Comparison of ENCODE assay signal across 1 cellular context in genomic region chr13:94119360-94119936, GRCh38.
TF ChIP-seq lines count a peak whose summit lies in the region.

No MANE protein-coding gene starts in this region.

TF ChIP-seq in HepG2, 621 proteins besides CTCF, POLR2A, EP300 and RAD21 (continued from another document and continues in another):
- TF ChIP-seq REST (IDR thresholded peaks at IDR 0.05; ENCODE audit: borderline replicate concordance in 1 of 2, low read depth in 1 of 2, low read length in 2 of 2), result no peak
- no peak; the same call in 1 of the 2 replicates for TF ChIP-seq MEIS1 (CRISPR knock-in tag; IDR thresholded peaks at IDR 0.05; ENCODE audit: borderline replicate concordance)
- peak; percentile 40; the same call in 1 of the 2 replicates for TF ChIP-seq NR2C2 (CRISPR knock-in tag; IDR thresholded peaks at IDR 0.05; ENCODE audit: borderline replicate concordance)
- TF ChIP-seq HIVEP1 (CRISPR knock-in tag; IDR thresholded peaks at IDR 0.05), result no peak
- no peak for TF ChIP-seq ZNF790 (CRISPR knock-in tag; IDR thresholded peaks at IDR 0.05; ENCODE audit: borderline replicate concordance)
- TF ChIP-seq AHR (CRISPR knock-in tag; IDR thresholded peaks at IDR 0.05), result no peak
- no peak for TF ChIP-seq KAT7 (CRISPR knock-in tag; IDR thresholded peaks at IDR 0.05; ENCODE audit: borderline replicate concordance)
- peak; percentile 49; the same call in 1 of the 2 replicates for TF ChIP-seq ARID4A (CRISPR knock-in tag; IDR thresholded peaks at IDR 0.05; ENCODE audit: borderline replicate concordance)
- no peak for TF ChIP-seq ZNF713 (CRISPR knock-in tag; IDR thresholded peaks at IDR 0.05)
- TF ChIP-seq ERF (CRISPR knock-in tag; IDR thresholded peaks at IDR 0.05), result no peak
- TF ChIP-seq SRSF1 (optimal IDR thresholded peaks at IDR 0.05; ENCODE audit: low read depth, low read length), result no peak
- TF ChIP-seq MEF2D (CRISPR knock-in tag; IDR thresholded peaks at IDR 0.05), result 0 out of 2 replicates have a peak, but pooled peaks have one; percentile 43
- no peak for TF ChIP-seq ZNF674 (CRISPR knock-in tag; IDR thresholded peaks at IDR 0.05; ENCODE audit: low read depth)
- peak; percentile 55 for TF ChIP-seq STAG1 (CRISPR knock-in tag; IDR thresholded peaks at IDR 0.05)
- TF ChIP-seq MLX (CRISPR knock-in tag; IDR thresholded peaks at IDR 0.05), result no peak
- no peak for TF ChIP-seq POLR2G (IDR thresholded peaks at IDR 0.05; ENCODE audit: low read depth, low read length)
- no peak for TF ChIP-seq ZNF7 (CRISPR knock-in tag; IDR thresholded peaks at IDR 0.05)
- TF ChIP-seq MAX (IDR thresholded peaks at IDR 0.05), result peak; percentile 29; the same call in 1 of the 2 replicates
- TF ChIP-seq ZGPAT (CRISPR knock-in tag; IDR thresholded peaks at IDR 0.05), result peak; percentile 55; the same call in 1 of the 2 replicates
- 0 out of 2 replicates have a peak, but pooled peaks have one; percentile 70 for TF ChIP-seq PRMT3 (CRISPR knock-in tag; IDR thresholded peaks at IDR 0.05; ENCODE audit: borderline replicate concordance, low read depth)
- no peak for TF ChIP-seq ZFP36L2 (CRISPR knock-in tag; IDR thresholded peaks at IDR 0.05)
- TF ChIP-seq AHDC1 (CRISPR knock-in tag; IDR thresholded peaks at IDR 0.05; ENCODE audit: borderline replicate concordance), result peak; percentile 78
- no peak for TF ChIP-seq ZNF780A (CRISPR knock-in tag; IDR thresholded peaks at IDR 0.05)
- TF ChIP-seq HINFP (CRISPR knock-in tag; IDR thresholded peaks at IDR 0.05; ENCODE audit: low read depth), result no peak
- TF ChIP-seq PHB2 (IDR thresholded peaks at IDR 0.05; ENCODE audit: partially characterized antibody), result no peak
- TF ChIP-seq ESRRA (CRISPR knock-in tag; IDR thresholded peaks at IDR 0.05; ENCODE audit: low read depth), result peak; percentile 93
- peak; percentile 78 for TF ChIP-seq POGK (CRISPR knock-in tag; conservative IDR thresholded peaks at IDR 0.05)
- peak; percentile 49; the same call in 1 of the 2 replicates for TF ChIP-seq ZNF605 (CRISPR knock-in tag; IDR thresholded peaks at IDR 0.05)
- TF ChIP-seq ZNF362 (CRISPR knock-in tag; IDR thresholded peaks at IDR 0.05; ENCODE audit: borderline replicate concordance), result peak; percentile 36; the same call in 1 of the 2 replicates
- no peak for TF ChIP-seq PLRG1 (conservative IDR thresholded peaks at IDR 0.05)
- TF ChIP-seq KDM4B (CRISPR knock-in tag; IDR thresholded peaks at IDR 0.05), result 0 out of 2 replicates have a peak, but pooled peaks have one; percentile 73
- peak; percentile 53; the same call in 1 of the 2 replicates for TF ChIP-seq RCOR2 (CRISPR knock-in tag; IDR thresholded peaks at IDR 0.05)
- TF ChIP-seq BORCS8-MEF2B (CRISPR knock-in tag; IDR thresholded peaks at IDR 0.05), result peak; percentile 76
- no peak for TF ChIP-seq NONO (IDR thresholded peaks at IDR 0.05)
- peak; percentile 80 for TF ChIP-seq NONO (CRISPR knock-in tag; conservative IDR thresholded peaks at IDR 0.05)
- TF ChIP-seq ATF3 (CRISPR knock-in tag; IDR thresholded peaks at IDR 0.05), result no peak
- TF ChIP-seq SMYD3 (CRISPR knock-in tag; IDR thresholded peaks at IDR 0.05), result no peak
